ENCODE assay signal across 24 cellular contexts in genomic region chr17:51455931-51456330, GRCh38.
"Had no signal": no experiment of that assay in that cellular context is flagged by ENCODE, and none has a peak within 500 bp of the region (broad histone marks: within the 10 kb centered on the region; RNA-seq: fewer than 3 reads in every experiment).

No MANE protein-coding gene starts in this region.

- DNase-seq: colonic mucosa; effector CD8-positive, alpha-beta T cell; endodermal cell; hypothalamus; immature natural killer cell; islet precursor cell; left ventricle myocardium superior; lower lobe of right lung; natural killer cell; occipital lobe; ovary; posterior cingulate gyrus; retina; right lobe of liver; stimulated activated CD4-positive, alpha-beta T cell treated with anti-CD3 and anti-CD28 coated beads, Interleukin-12 subunit alpha, Interleukin-12 subunit beta, amount 100 ng/mL, for 4 hours; stimulated activated CD4-positive, alpha-beta T cell treated with anti-CD3 and anti-CD28 coated beads, Interleukin-1b, Interleukin-23, amount 100 ng/mL, for 48 hours; stimulated activated CD4-positive, alpha-beta T cell treated with anti-CD3 and anti-CD28 coated beads, Interleukin-4, amount 100 ng/mL, for 1 hour; stimulated activated CD8-positive, alpha-beta memory T cell treated with anti-CD3 and anti-CD28 coated beads, Interleukin-4, amount 100 ng/mL, for 48 hours; stimulated activated naive CD4-positive, alpha-beta T cell; stimulated activated naive CD8-positive, alpha-beta T cell treated with anti-CD3 and anti-CD28 coated beads, Interleukin-15, amount 100 ng/mL, for 72 hours; transverse colon; upper lobe of right lung had no signal

- ATAC-seq: esophagus mucosa, foreskin keratinocyte, left ventricle myocardium superior, lower lobe of right lung, upper lobe of right lung had no signal
